ENCODE assay signal across 8 cellular contexts in the genomic region with DNA sequence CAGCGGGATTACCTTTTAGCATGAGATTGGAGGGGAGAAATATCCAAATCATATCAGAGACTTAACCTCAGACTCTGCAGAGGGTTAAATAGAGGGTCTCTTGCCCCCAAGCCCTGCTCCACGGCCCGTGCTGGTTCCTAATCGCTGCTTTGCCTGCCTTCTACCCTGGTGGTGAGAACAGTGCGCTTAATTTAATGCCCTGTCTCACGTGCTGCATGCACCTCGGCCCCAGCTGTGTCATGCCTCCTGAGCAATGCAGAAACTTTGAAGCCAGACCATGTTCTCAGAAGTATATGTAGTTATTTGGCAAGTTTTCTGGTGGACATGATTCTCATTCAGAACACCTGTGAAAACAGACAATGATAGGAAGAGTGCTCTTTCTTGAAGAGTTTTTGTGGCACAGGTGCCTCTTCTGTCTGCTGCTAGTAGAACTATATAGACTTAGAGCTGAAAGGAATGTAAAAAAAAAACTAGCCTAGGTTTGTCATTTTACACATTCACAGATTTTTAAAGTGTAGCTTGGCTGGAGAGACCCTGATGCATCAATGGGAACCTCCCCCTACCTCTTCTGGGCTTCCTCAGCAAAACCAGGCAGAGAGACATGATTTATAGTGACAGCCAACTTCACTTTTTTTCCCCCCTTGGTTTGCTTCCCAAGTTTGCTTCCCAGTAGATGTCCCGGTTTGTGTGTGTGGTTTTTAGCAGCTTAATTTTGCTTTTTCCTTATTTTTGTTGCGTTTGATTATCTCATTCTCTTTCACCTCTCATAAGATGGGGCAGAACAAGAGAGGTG. TPM values are rescaled to one million over a fixed set of nuclear protein-coding genes. Genes with fewer than 3 reads are reported as not detected.
A peak's percentile ranks its signal among the peaks of the same experiment; 100 is the strongest.
DNase-seq lines count a peak whose midpoint lies in the region; ATAC-seq and TF ChIP-seq lines count a peak whose summit lies in the region.

No MANE protein-coding gene starts in this region.

- no peak overlapping the region for H2BK5ac ChIP-seq in neuronal stem cell (ENCODE audit: low read length)

- no peak overlapping the region for H3K14ac ChIP-seq in neuronal stem cell (ENCODE audit: low read length)

- no peak overlapping the region for H2BK12ac ChIP-seq in neuronal stem cell (ENCODE audit: low read length)

- H3K79me1 ChIP-seq in neuronal stem cell (ENCODE audit: low read depth, low read length): peaks cover 2% of the 10 kb centered on the region

- no peak overlapping the region for H2AFZ ChIP-seq in neuronal stem cell (ENCODE audit: low read length)

- ATAC-seq in GM19468 (IDR thresholded peaks at IDR 0.05; ENCODE audit: extremely low read depth, unreplicated experiment): peak; percentile 43
- peak; percentile 25 for ATAC-seq in HG03558 (IDR thresholded peaks at IDR 0.05; ENCODE audit: extremely low read depth, unreplicated experiment)
- no peak for ATAC-seq in omental fat pad (ENCODE audit: low FRiP score)

- H3K27me3 ChIP-seq in GM06990 (replicated peaks; ENCODE audit: control insufficient read depth, insufficient read depth, low read length) (no peaks in the 10 kb centered on the region), dorsolateral prefrontal cortex (no peaks in the 10 kb centered on the region), neuronal stem cell (ENCODE audit: control insufficient read depth in 3 of 3, insufficient read depth in 3 of 3, low read depth in 1 of 3, low read length in 3 of 3) (no peaks in the 10 kb centered on the region)

- H3K27ac ChIP-seq in VCaP (peak overlapping the region; percentile 94), dorsolateral prefrontal cortex (peak overlapping the region in 1 of 59 donors; percentile 81), neuronal stem cell (replicated peaks; ENCODE audit: low read length) (no peak overlapping the region)

- no peaks in the 10 kb centered on the region for H3K9me3 ChIP-seq in neuronal stem cell (replicated peaks in 1 of 2; ENCODE audit: control insufficient read depth in 2 of 2, insufficient read depth in 1 of 2, low read depth in 1 of 2, low read length in 2 of 2)

- H3K4ac ChIP-seq in neuronal stem cell (ENCODE audit: low read length): no peak overlapping the region

- H3K4me3 ChIP-seq in GM06990 (replicated peaks; ENCODE audit: low read depth, low read length): peak overlapping the region; percentile 86
- peak overlapping the region in 56 of 59 donors; percentile 66 to 97 (median 82) for H3K4me3 ChIP-seq in dorsolateral prefrontal cortex
- peak overlapping the region in 1 of 2 donors; percentile 74 for H3K4me3 ChIP-seq in neuronal stem cell (ENCODE audit: low read length in 2 of 2)

- H4K91ac ChIP-seq in neuronal stem cell (ENCODE audit: low read depth, low read length, poor library complexity): no peak overlapping the region

- intact Hi-C loops in dorsolateral prefrontal cortex (cut with DNase I): loop anchor here (2.0 to 10.0 kb wide), 2 partner anchors 205 to 521 kb away; a partner anchor contains a TSS

- no peak overlapping the region for H4K8ac ChIP-seq in neuronal stem cell (ENCODE audit: low read depth, low read length)

- no peak overlapping the region for H3K9ac ChIP-seq in neuronal stem cell (ENCODE audit: low read depth, low read length, poor library complexity)

- H2BK15ac ChIP-seq in neuronal stem cell (ENCODE audit: low read length): no peak overlapping the region

- H3K4me1 ChIP-seq in neuronal stem cell (ENCODE audit: control insufficient read depth in 2 of 2, insufficient read depth in 1 of 2, low read depth in 1 of 2, low read length in 2 of 2): peaks cover 3% of the 10 kb centered on the region in 2 donors

- H2BK120ac ChIP-seq in neuronal stem cell (ENCODE audit: low read depth, low read length): no peak overlapping the region

- no peaks in the 10 kb centered on the region for H3K36me3 ChIP-seq in GM06990 (ENCODE audit: control insufficient read depth, insufficient read depth, low read length)
- peaks cover 0 to 26% of the 10 kb centered on the region in 2 donors for H3K36me3 ChIP-seq in neuronal stem cell (replicated peaks in 1 of 2; ENCODE audit: control insufficient read depth in 2 of 2, insufficient read depth in 2 of 2, low read length in 2 of 2)

- H2AK5ac ChIP-seq in neuronal stem cell (ENCODE audit: low read depth, low read length): no peak overlapping the region

- no peak overlapping the region for H3K18ac ChIP-seq in neuronal stem cell (ENCODE audit: low read length)

- no peak overlapping the region for H3K23ac ChIP-seq in neuronal stem cell (ENCODE audit: low read depth, low read length, poor library complexity)

- peak overlapping the region; percentile 34 for H3K4me2 ChIP-seq in neuronal stem cell (ENCODE audit: insufficient read depth, low read length, poor library complexity, severe bottlenecking)

- no CpG with 5 or more reads among the region's 9 CpGs for WGBS in neuronal stem cell (ENCODE audit: extremely low coverage in 2 of 2, insufficient read length in 2 of 2, insufficient replicate concordance in 1 of 2), 2 donors

- TF ChIP-seq CTCF in GM06990 (IDR thresholded peaks at IDR 0.05; ENCODE audit: insufficient read depth, low read length, poor library complexity, severe bottlenecking): peak; percentile 19
- TF ChIP-seq CTCF in VCaP (conservative IDR thresholded peaks at IDR 0.05): no peak; the same call in 1 of the 2 replicates
- TF ChIP-seq CTCF in dorsolateral prefrontal cortex (IDR thresholded peaks at IDR 0.05 in 54 of 56, conservative IDR thresholded peaks at IDR 0.05 in 2 of 56; ENCODE audit: low read depth in 1 of 56, partially characterized antibody in 56 of 56): no peak
- no peak for TF ChIP-seq CTCF in omental fat pad (IDR thresholded peaks at IDR 0.05)

- DNase-seq in GM06990 (ENCODE audit: extremely low read depth, insufficient read length): peak; percentile 56
- DNase-seq in dorsolateral prefrontal cortex: no peak
- DNase-seq in neuronal stem cell (ENCODE audit: low spot score): no peak
- no peak for DNase-seq in omental fat pad (ENCODE audit: low spot score)
- no peak for DNase-seq in midbrain (lab: John Stamatoyannopoulos, UW)

RNA-seq across cellular contexts. Expression of a gene that starts 1.6 kb away (rescaled TPM):
- 10 to 100 TPM; 14.9 to 36.1 (median 22.3) TPM for total RNA-seq in dorsolateral prefrontal cortex
- 9.0 TPM for polyA plus RNA-seq in neuronal stem cell (2013, experiment 1 of 2)
- polyA plus RNA-seq in neuronal stem cell (2013, experiment 2 of 2): 8.6 TPM
- total RNA-seq in omental fat pad: 10 to 100 TPM; 28.3 to 55.0 (median 30.3) TPM
